Comparison of ENCODE assay signal across 9 cellular contexts in genomic region chr16:27426423-27427408, GRCh38. TPM values are rescaled to one million over a fixed set of nuclear protein-coding genes. Genes with fewer than 3 reads are reported as not detected.
DNase-seq lines count a peak whose midpoint lies in the region; ATAC-seq and TF ChIP-seq lines count a peak whose summit lies in the region.
"Had no signal": no experiment of that assay in that cellular context is flagged by ENCODE, and none has a peak within 500 bp of the region (broad histone marks: within the 10 kb centered on the region; RNA-seq: fewer than 3 reads in every experiment).

No MANE protein-coding gene starts in this region.

- no peaks in the 10 kb centered on the region for H3K4me1 ChIP-seq in PC-9 (replicated peaks; ENCODE audit: insufficient read depth)
- H3K4me1 ChIP-seq: body of pancreas had no signal

- no peaks in the 10 kb centered on the region for H3K79me2 ChIP-seq in PC-9 (ENCODE audit: low read depth)

- H4K20me1 ChIP-seq in PC-9 (ENCODE audit: insufficient read depth): no peaks in the 10 kb centered on the region

- TF ChIP-seq CTCF in PC-9 (conservative IDR thresholded peaks at IDR 0.05): no peak

- no peak overlapping the region for H3K4me3 ChIP-seq in PC-9
- H3K4me3 ChIP-seq: body of pancreas had no signal

- intact Hi-C loops in PC-9 (cut with micrococcal nuclease; ENCODE audit: unreplicated experiment) (no loop called here), head of caudate nucleus (cut with DNase I) (no loop called here)

- H3K9me2 ChIP-seq in PC-9 (ENCODE audit: insufficient read depth): no peaks in the 10 kb centered on the region

- H3K27ac ChIP-seq in PC-9: no peak overlapping the region
- H3K27ac ChIP-seq: body of pancreas had no signal

- no peak overlapping the region for H2AFZ ChIP-seq in PC-9

- DNase-seq in DMS53 (lab: John Stamatoyannopoulos, UW) (peak; percentile 79), PC-9 (peak; percentile 47 to 55), activated T-helper 1 cell treated with Interleukin-2 at 50 U/mL for 16 hours (ENCODE audit: low read depth) (peak; percentile 68), head of caudate nucleus (peak in 23 of 42 donors; percentile 11 to 62 (median 34)), NCI-H2227 (lab: John Stamatoyannopoulos, UW; ENCODE audit: unreplicated experiment) (no peak)
- DNase-seq in stimulated activated CD8-positive, alpha-beta memory T cell treated with anti-CD3 and anti-CD28 coated beads, Interleukin-12 subunit alpha, Interleukin-12 subunit beta, amount 100 ng/mL, for 24 hours (ENCODE audit: extremely low read depth): peak; percentile 46

- no peak overlapping the region for H3K4me2 ChIP-seq in PC-9

- ATAC-seq in GM19328 (IDR thresholded peaks at IDR 0.05; ENCODE audit: unreplicated experiment) (peak; percentile 70), HG03196 (IDR thresholded peaks at IDR 0.05; ENCODE audit: unreplicated experiment) (peak; percentile 78)
- ATAC-seq: body of pancreas had no signal

- peaks cover 15% of the 10 kb centered on the region; the same call in 1 of the 2 replicates for H3K27me3 ChIP-seq in PC-9 (ENCODE audit: insufficient read depth, low read depth)
- H3K27me3 ChIP-seq: body of pancreas had no signal

- H3K36me3 ChIP-seq in PC-9 (ENCODE audit: low read depth): no peaks in the 10 kb centered on the region

- BruUV-seq in PC-9 (replicated peaks; lab: Mats Ljungman, UMichigan): no TSS peak

- peaks cover 18% of the 10 kb centered on the region for H3K9me3 ChIP-seq in PC-9 (ENCODE audit: insufficient read depth, low read depth)
- H3K9me3 ChIP-seq: body of pancreas had no signal

- peaks cover 6% of the 10 kb centered on the region; the same call in 1 of the 2 replicates for H3F3A ChIP-seq in PC-9 (ENCODE audit: insufficient read depth, low read depth)

- CTCF ChIA-PET in PC-9 (lab: Charles Lee): no interaction called here

- POLR2A ChIA-PET in PC-9 (lab: Charles Lee; ENCODE audit: unreplicated experiment): no interaction called here

RNA-seq across cellular contexts. Expression of gene IL21R, which starts 24.7 kb away (rescaled TPM):
- total RNA-seq in PC-9 (2021): 0.35 and 3.8 TPM in 2 replicates
